1 cellular context compared by ENCODE assay signal in genomic region chr14:68320495-68320894, GRCh38.
A peak's percentile ranks its signal among the peaks of the same experiment; 100 is the strongest.
TF ChIP-seq lines count a peak whose summit lies in the region.

No MANE protein-coding gene starts in this region.

TF ChIP-seq in HepG2, 621 proteins besides CTCF, POLR2A, EP300 and RAD21 (continued from another document):
- no peak for TF ChIP-seq ZNF18 (CRISPR knock-in tag; IDR thresholded peaks at IDR 0.05; ENCODE audit: insufficient replicate concordance)
- TF ChIP-seq ZNF30 (CRISPR knock-in tag; IDR thresholded peaks at IDR 0.05), result no peak
- no peak for TF ChIP-seq ZBTB10 (CRISPR knock-in tag; IDR thresholded peaks at IDR 0.05; ENCODE audit: borderline replicate concordance)
- no peak for TF ChIP-seq DR1 (CRISPR knock-in tag; IDR thresholded peaks at IDR 0.05)
- no peak for TF ChIP-seq POGK (CRISPR knock-in tag; conservative IDR thresholded peaks at IDR 0.05)
- no peak for TF ChIP-seq TERF1 (CRISPR knock-in tag; IDR thresholded peaks at IDR 0.05)
- TF ChIP-seq ZNF251 (CRISPR knock-in tag; IDR thresholded peaks at IDR 0.05), result no peak
- no peak for TF ChIP-seq ZNF713 (CRISPR knock-in tag; IDR thresholded peaks at IDR 0.05)
- TF ChIP-seq MAFK (conservative IDR thresholded peaks at IDR 0.05 in 1 of 2, IDR thresholded peaks at IDR 0.05 in 1 of 2; ENCODE audit: low read length in 2 of 2), result peak; percentile 91 to 95
- TF ChIP-seq DZIP1 (CRISPR knock-in tag; IDR thresholded peaks at IDR 0.05), result no peak
- TF ChIP-seq AHR (CRISPR knock-in tag; IDR thresholded peaks at IDR 0.05), result no peak
